1 cellular context compared by ENCODE assay signal in the genomic region with DNA sequence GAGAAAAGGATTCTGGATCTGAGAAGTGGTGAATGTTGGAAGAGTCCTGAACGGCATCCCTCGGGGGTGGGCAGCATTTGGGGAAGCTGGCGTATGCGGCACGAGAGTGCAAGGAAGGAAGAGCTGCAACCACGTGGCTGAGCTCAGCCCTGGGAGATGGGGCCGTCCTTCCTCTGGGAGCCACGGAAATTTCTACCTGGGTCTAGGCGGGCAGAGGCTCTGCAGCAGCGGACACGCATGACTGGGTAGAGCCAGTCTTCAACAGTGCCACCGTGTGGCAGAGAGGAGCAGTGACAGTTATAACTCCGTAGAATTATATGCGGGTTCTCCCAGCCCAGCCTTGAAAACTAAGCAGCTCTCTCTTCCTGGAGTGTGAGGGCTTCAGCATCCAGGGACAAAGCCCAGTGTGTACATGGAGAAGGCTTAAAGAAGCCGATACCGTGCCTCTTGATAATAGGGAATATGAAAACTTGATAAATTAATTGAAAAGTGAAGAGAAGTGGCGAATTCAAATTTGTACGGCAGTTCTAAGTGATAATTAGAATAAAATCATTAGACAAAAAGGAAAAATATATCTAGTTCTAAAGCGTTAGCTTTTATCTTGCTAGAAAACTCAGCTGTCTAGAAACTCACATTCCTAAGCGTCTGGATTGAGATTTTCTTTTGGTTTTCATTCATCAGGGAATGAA.
TF ChIP-seq lines count a peak whose summit lies in the region.

No MANE protein-coding gene starts in this region.

TF ChIP-seq in HepG2, 621 proteins besides CTCF, POLR2A, EP300 and RAD21 (continued from another document):
- TF ChIP-seq E2F5 (CRISPR knock-in tag; conservative IDR thresholded peaks at IDR 0.05) = no peak
- no peak for TF ChIP-seq ZNF841 (CRISPR knock-in tag; IDR thresholded peaks at IDR 0.05; ENCODE audit: borderline replicate concordance)
- no peak for TF ChIP-seq SIN3A (IDR thresholded peaks at IDR 0.05; ENCODE audit: borderline replicate concordance, low read depth, low read length)
- no peak for TF ChIP-seq RXRA (CRISPR knock-in tag; IDR thresholded peaks at IDR 0.05)
- no peak for TF ChIP-seq ZNF367 (CRISPR knock-in tag; IDR thresholded peaks at IDR 0.05; ENCODE audit: borderline replicate concordance)
- TF ChIP-seq PAWR (CRISPR knock-in tag; IDR thresholded peaks at IDR 0.05; ENCODE audit: borderline replicate concordance) = no peak
- TF ChIP-seq NFKBIZ (CRISPR knock-in tag; IDR thresholded peaks at IDR 0.05) = peak; percentile 28; the same call in 1 of the 2 replicates
- TF ChIP-seq ATF1 (CRISPR knock-in tag; IDR thresholded peaks at IDR 0.05) = no peak
- TF ChIP-seq, protein P1, sequence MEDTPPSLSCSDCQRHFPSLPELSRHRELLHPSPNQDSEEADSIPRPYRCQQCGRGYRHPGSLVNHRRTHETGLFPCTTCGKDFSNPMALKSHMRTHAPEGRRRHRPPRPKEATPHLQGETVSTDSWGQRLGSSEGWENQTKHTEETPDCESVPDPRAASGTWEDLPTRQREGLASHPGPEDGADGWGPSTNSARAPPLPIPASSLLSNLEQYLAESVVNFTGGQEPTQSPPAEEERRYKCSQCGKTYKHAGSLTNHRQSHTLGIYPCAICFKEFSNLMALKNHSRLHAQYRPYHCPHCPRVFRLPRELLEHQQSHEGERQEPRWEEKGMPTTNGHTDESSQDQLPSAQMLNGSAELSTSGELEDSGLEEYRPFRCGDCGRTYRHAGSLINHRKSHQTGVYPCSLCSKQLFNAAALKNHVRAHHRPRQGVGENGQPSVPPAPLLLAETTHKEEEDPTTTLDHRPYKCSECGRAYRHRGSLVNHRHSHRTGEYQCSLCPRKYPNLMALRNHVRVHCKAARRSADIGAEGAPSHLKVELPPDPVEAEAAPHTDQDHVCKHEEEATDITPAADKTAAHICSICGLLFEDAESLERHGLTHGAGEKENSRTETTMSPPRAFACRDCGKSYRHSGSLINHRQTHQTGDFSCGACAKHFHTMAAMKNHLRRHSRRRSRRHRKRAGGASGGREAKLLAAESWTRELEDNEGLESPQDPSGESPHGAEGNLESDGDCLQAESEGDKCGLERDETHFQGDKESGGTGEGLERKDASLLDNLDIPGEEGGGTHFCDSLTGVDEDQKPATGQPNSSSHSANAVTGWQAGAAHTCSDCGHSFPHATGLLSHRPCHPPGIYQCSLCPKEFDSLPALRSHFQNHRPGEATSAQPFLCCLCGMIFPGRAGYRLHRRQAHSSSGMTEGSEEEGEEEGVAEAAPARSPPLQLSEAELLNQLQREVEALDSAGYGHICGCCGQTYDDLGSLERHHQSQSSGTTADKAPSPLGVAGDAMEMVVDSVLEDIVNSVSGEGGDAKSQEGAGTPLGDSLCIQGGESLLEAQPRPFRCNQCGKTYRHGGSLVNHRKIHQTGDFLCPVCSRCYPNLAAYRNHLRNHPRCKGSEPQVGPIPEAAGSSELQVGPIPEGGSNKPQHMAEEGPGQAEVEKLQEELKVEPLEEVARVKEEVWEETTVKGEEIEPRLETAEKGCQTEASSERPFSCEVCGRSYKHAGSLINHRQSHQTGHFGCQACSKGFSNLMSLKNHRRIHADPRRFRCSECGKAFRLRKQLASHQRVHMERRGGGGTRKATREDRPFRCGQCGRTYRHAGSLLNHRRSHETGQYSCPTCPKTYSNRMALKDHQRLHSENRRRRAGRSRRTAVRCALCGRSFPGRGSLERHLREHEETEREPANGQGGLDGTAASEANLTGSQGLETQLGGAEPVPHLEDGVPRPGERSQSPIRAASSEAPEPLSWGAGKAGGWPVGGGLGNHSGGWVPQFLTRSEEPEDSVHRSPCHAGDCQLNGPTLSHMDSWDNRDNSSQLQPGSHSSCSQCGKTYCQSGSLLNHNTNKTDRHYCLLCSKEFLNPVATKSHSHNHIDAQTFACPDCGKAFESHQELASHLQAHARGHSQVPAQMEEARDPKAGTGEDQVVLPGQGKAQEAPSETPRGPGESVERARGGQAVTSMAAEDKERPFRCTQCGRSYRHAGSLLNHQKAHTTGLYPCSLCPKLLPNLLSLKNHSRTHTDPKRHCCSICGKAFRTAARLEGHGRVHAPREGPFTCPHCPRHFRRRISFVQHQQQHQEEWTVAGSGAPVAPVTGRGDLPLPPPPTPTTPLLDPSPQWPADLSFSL (CRISPR knock-in tag; IDR thresholded peaks at IDR 0.05) = no peak
- no peak for TF ChIP-seq JDP2 (CRISPR knock-in tag; IDR thresholded peaks at IDR 0.05; ENCODE audit: borderline replicate concordance)
- TF ChIP-seq CBFB (CRISPR knock-in tag; IDR thresholded peaks at IDR 0.05) = no peak; the same call in 1 of the 2 replicates
- TF ChIP-seq HES4 (CRISPR knock-in tag; IDR thresholded peaks at IDR 0.05; ENCODE audit: borderline replicate concordance) = no peak
- TF ChIP-seq THAP11 (CRISPR knock-in tag; IDR thresholded peaks at IDR 0.05) = peak; percentile 51; the same call in 1 of the 2 replicates
- no peak for TF ChIP-seq ZBTB10 (CRISPR knock-in tag; IDR thresholded peaks at IDR 0.05; ENCODE audit: borderline replicate concordance)
- no peak for TF ChIP-seq CCDC6 (CRISPR knock-in tag; IDR thresholded peaks at IDR 0.05)
- TF ChIP-seq DDIT3 (CRISPR knock-in tag; IDR thresholded peaks at IDR 0.05) = no peak
- peak; percentile 46; the same call in 1 of the 2 replicates for TF ChIP-seq ZBTB38 (CRISPR knock-in tag; IDR thresholded peaks at IDR 0.05)
- TF ChIP-seq SP5 (CRISPR knock-in tag; IDR thresholded peaks at IDR 0.05; ENCODE audit: borderline replicate concordance, low read depth) = peak; percentile 24; the same call in 1 of the 2 replicates
- no peak for TF ChIP-seq GFI1 (CRISPR knock-in tag; IDR thresholded peaks at IDR 0.05; ENCODE audit: borderline replicate concordance)
- TF ChIP-seq TRAFD1 (CRISPR knock-in tag; IDR thresholded peaks at IDR 0.05; ENCODE audit: borderline replicate concordance) = no peak
- TF ChIP-seq TBX3 (IDR thresholded peaks at IDR 0.05; ENCODE audit: borderline replicate concordance) = no peak
- TF ChIP-seq SNAI1 (CRISPR knock-in tag; IDR thresholded peaks at IDR 0.05; ENCODE audit: borderline replicate concordance) = no peak
- TF ChIP-seq, protein P2, sequence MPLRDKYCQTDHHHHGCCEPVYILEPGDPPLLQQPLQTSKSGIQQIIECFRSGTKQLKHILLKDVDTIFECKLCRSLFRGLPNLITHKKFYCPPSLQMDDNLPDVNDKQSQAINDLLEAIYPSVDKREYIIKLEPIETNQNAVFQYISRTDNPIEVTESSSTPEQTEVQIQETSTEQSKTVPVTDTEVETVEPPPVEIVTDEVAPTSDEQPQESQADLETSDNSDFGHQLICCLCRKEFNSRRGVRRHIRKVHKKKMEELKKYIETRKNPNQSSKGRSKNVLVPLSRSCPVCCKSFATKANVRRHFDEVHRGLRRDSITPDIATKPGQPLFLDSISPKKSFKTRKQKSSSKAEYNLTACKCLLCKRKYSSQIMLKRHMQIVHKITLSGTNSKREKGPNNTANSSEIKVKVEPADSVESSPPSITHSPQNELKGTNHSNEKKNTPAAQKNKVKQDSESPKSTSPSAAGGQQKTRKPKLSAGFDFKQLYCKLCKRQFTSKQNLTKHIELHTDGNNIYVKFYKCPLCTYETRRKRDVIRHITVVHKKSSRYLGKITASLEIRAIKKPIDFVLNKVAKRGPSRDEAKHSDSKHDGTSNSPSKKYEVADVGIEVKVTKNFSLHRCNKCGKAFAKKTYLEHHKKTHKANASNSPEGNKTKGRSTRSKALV (CRISPR knock-in tag; IDR thresholded peaks at IDR 0.05) = 0 out of 2 replicates have a peak, but pooled peaks have one; percentile 24
- TF ChIP-seq DMAP1 (CRISPR knock-in tag; IDR thresholded peaks at IDR 0.05) = no peak
- TF ChIP-seq ZNF710 (CRISPR knock-in tag; IDR thresholded peaks at IDR 0.05; ENCODE audit: borderline replicate concordance) = peak; percentile 54; the same call in 1 of the 2 replicates
- no peak for TF ChIP-seq ZNF878 (CRISPR knock-in tag; IDR thresholded peaks at IDR 0.05)
- no peak for TF ChIP-seq NR2F1 (CRISPR knock-in tag; IDR thresholded peaks at IDR 0.05)
